12 cellular contexts compared by ENCODE assay signal in the genomic region with DNA sequence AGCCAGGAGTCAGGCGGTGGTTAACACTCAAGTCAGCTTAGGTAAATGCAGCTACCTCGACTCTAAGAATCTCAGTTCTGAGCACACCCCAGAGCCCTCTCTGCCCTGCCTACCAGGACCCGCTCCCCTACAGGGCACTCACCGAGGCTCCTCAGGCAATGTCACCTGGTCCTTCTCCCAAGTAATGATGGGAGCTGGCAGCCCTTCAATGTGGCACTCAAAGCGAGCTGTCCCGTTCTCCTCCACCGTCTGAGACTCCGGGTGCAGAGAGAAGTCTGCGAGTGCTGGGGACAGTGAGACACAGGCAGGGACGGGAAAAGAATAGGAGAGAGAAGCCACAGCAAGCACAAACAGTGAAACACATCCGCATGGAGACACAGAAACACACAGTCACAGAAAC. TPM values are rescaled to one million over a fixed set of nuclear protein-coding genes. Genes with fewer than 3 reads are reported as not detected.
"Had no signal": no experiment of that assay in that cellular context is flagged by ENCODE, and none has a peak within 500 bp of the region (broad histone marks: within the 10 kb centered on the region; RNA-seq: fewer than 3 reads in every experiment).

No MANE protein-coding gene starts in this region.

- DNase-seq: activated CD8-positive, alpha-beta memory T cell treated with anti-CD3 and anti-CD28 coated beads, Interleukin-2, amount 10 ng/mL, durations not matched to agents 7 days and 5 days; activated gamma-delta T cell; activated T-cell treated with anti-CD3 and anti-CD28 coated beads, Interleukin-2, amount 50 U/mL, for 4 hours; head of caudate nucleus; ovary had no signal

- FAIRE-seq: endometrium had no signal

- H3K36me3 Mint-ChIP-seq: activated CD8-positive, alpha-beta memory T cell treated with anti-CD3 and anti-CD28 coated beads, Interleukin-2, amount 10 ng/mL, durations not matched to agents 7 days and 5 days; activated naive CD8-positive, alpha-beta T cell; natural killer cell treated with Interleukin-12 subunit alpha and Interleukin-12 subunit beta and Interleukin-15 and Interleukin-18, amount 100 ng/mL, for 72 hours had no signal

- H3K9me3 Mint-ChIP-seq: activated T-cell treated with anti-CD3 and anti-CD28 coated beads, Interleukin-2, amount 50 U/mL, for 4 hours; natural killer cell treated with Interleukin-12 subunit alpha and Interleukin-12 subunit beta and Interleukin-15 and Interleukin-18, amount 100 ng/mL, for 72 hours had no signal

- H3K4me3 Mint-ChIP-seq: activated CD8-positive, alpha-beta memory T cell treated with anti-CD3 and anti-CD28 coated beads, Interleukin-2, amount 10 ng/mL, durations not matched to agents 7 days and 5 days; activated naive CD8-positive, alpha-beta T cell; activated T-cell treated with anti-CD3 and anti-CD28 coated beads, Interleukin-2, amount 50 U/mL, for 4 hours; natural killer cell treated with Interleukin-12 subunit alpha and Interleukin-12 subunit beta and Interleukin-15 and Interleukin-18, amount 100 ng/mL, for 72 hours had no signal

- ATAC-seq: activated CD4-positive, CD25-positive, alpha-beta regulatory T cell treated with anti-CD3 and anti-CD28 coated beads, Interleukin-2, amount 50 U/mL, for 24 hours; activated CD8-positive, alpha-beta memory T cell treated with anti-CD3 and anti-CD28 coated beads, Interleukin-2, amount 10 ng/mL, durations not matched to agents 7 days and 5 days; activated T-cell treated with anti-CD3 and anti-CD28 coated beads, Interleukin-2, amount 50 U/mL, for 4 hours had no signal

- H3K4me3 ChIP-seq: esophagus muscularis mucosa, ovary had no signal

- H3K36me3 ChIP-seq: esophagus muscularis mucosa, ovary had no signal

- H3K27ac ChIP-seq: esophagus muscularis mucosa, ovary had no signal

- H3K9me3 ChIP-seq: esophagus muscularis mucosa, ovary had no signal

- H3K27me3 ChIP-seq: ovary had no signal

- H3K27ac Mint-ChIP-seq: activated CD8-positive, alpha-beta memory T cell treated with anti-CD3 and anti-CD28 coated beads, Interleukin-2, amount 10 ng/mL, durations not matched to agents 7 days and 5 days; activated naive CD8-positive, alpha-beta T cell; natural killer cell treated with Interleukin-12 subunit alpha and Interleukin-12 subunit beta and Interleukin-15 and Interleukin-18, amount 100 ng/mL, for 72 hours had no signal

RNA-seq across cellular contexts. Expression of gene IGDCC4, which starts 12.7 kb away (rescaled TPM):
- total RNA-seq: T-helper 2 cell treated with Interferon-gamma antibody and Interleukin-4, amounts not matched to agents 100 ng/mL and 5 ng/mL, for 36 hours had no signal

RNA-seq across cellular contexts. Expression of gene IGDCC3, which starts 32.2 kb away (rescaled TPM):
- total RNA-seq: activated CD8-positive, alpha-beta memory T cell treated with anti-CD3 and anti-CD28 coated beads, Interleukin-2, amount 10 ng/mL, durations not matched to agents 7 days and 5 days; mammary epithelial cell; natural killer cell treated with Interleukin-12 subunit alpha and Interleukin-12 subunit beta and Interleukin-15 and Interleukin-18, amount 100 ng/mL, for 72 hours; T-helper 2 cell treated with Interferon-gamma antibody and Interleukin-4, amounts not matched to agents 100 ng/mL and 5 ng/mL, for 36 hours had no signal
- polyA plus RNA-seq: mammary epithelial cell had no signal
